Comparison of ENCODE assay signal across 8 cellular contexts in the genomic region with DNA sequence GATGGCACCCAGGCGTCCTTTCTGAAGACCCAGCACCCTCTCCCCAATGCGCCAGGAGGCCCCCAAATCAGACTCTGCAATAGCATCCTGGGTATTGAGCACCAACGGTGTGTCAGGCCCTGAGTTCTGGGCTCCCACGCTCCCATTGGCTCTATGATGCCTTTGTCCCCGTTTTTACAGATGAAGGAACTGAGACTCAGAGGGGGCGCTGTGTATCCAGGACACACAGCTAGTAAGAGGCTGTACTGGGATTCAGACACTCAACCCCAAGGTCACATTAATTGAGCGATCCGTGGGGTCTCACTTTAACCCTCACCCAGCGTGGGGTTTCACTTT. TPM values are rescaled to one million over a fixed set of nuclear protein-coding genes. Genes with fewer than 3 reads are reported as not detected.
DNase-seq lines count a peak whose midpoint lies in the region; ATAC-seq, FAIRE-seq and TF ChIP-seq lines count a peak whose summit lies in the region.

No MANE protein-coding gene starts in this region.

- no peaks in the 10 kb centered on the region for H3K27me3 ChIP-seq in mononuclear cell (ENCODE audit: insufficient read depth, low read length)

- FAIRE-seq in HTR-8/SVneo (lab: Jason Lieb, UNC), result no peak

- no peaks in the 10 kb centered on the region for H3K9me3 ChIP-seq in mononuclear cell (ENCODE audit: low read depth, low read length)

- H3K4me3 Mint-ChIP-seq in activated naive CD4-positive, alpha-beta T cell treated with anti-CD3 and anti-CD28 coated beads, Interleukin-2, amount 10 ng/mL, durations not matched to agents 7 days and 5 days, result peak overlapping the region; percentile 72

- peaks cover 33% of the 10 kb centered on the region for H3K4me1 Mint-ChIP-seq in activated naive CD4-positive, alpha-beta T cell treated with anti-CD3 and anti-CD28 coated beads, Interleukin-2, amount 10 ng/mL, durations not matched to agents 7 days and 5 days

- ATAC-seq in GM18511 (IDR thresholded peaks at IDR 0.05; ENCODE audit: unreplicated experiment), result no peak

- peaks cover 50% of the 10 kb centered on the region for H3K27me3 Mint-ChIP-seq in activated naive CD4-positive, alpha-beta T cell treated with anti-CD3 and anti-CD28 coated beads, Interleukin-2, amount 10 ng/mL, durations not matched to agents 7 days and 5 days

- peaks cover 17% of the 10 kb centered on the region for H3K4me1 ChIP-seq in mononuclear cell (ENCODE audit: insufficient read depth, low read length)

- peak overlapping the region; percentile 42 for H3K27ac Mint-ChIP-seq in activated naive CD4-positive, alpha-beta T cell treated with anti-CD3 and anti-CD28 coated beads, Interleukin-2, amount 10 ng/mL, durations not matched to agents 7 days and 5 days

- TF ChIP-seq CTCF in AG10803 (conservative IDR thresholded peaks at IDR 0.05; ENCODE audit: low read length), result 0 out of 2 replicates have a peak, but pooled peaks have one; percentile 8
- TF ChIP-seq CTCF in GM12873 (IDR thresholded peaks at IDR 0.05; ENCODE audit: insufficient read depth, low read depth, low read length, missing control alignments), result peak; percentile 12
- no peak for TF ChIP-seq CTCF in GM10248 (IDR thresholded peaks at IDR 0.05; ENCODE audit: control extremely low read depth, extremely low read depth, low read depth, missing control alignments)

- DNase-seq in AG10803 (ENCODE audit: low read depth) (no peak), NCI-H146 (lab: John Stamatoyannopoulos, UW) (no peak), HTR-8/SVneo (ENCODE audit: insufficient read length, low spot score) (no peak), GM10248 (ENCODE audit: extremely low spot score) (no peak)
- DNase-seq in activated naive CD4-positive, alpha-beta T cell treated with anti-CD3 and anti-CD28 coated beads, Interleukin-2, amount 10 ng/mL, durations not matched to agents 7 days and 5 days, result no peak

- CTCF ChIA-PET in activated naive CD4-positive, alpha-beta T cell treated with anti-CD3 and anti-CD28 coated beads, Interleukin-2, amount 10 ng/mL, durations not matched to agents 7 days and 5 days (lab: Charles Lee), result interaction anchor here (0.6 to 9.5 kb wide), 6 partner anchors 40 to 172 kb away, joined by 3 to 152 read pairs (median 3); a partner anchor contains a TSS
- CTCF ChIA-PET in GM10248 (lab: Yijun Ruan, JAX), result interaction anchor here (0.7 to 2.2 kb wide), 8 partner anchors 74 to 397 kb away, joined by 3 to 9 read pairs (median 3); a partner anchor contains a TSS

- POLR2A ChIA-PET in GM10248 (lab: Yijun Ruan, JAX), result no interaction called here

- H3K9me3 Mint-ChIP-seq in activated naive CD4-positive, alpha-beta T cell treated with anti-CD3 and anti-CD28 coated beads, Interleukin-2, amount 10 ng/mL, durations not matched to agents 7 days and 5 days, result no peaks in the 10 kb centered on the region

- no peaks in the 10 kb centered on the region for H3K36me3 Mint-ChIP-seq in activated naive CD4-positive, alpha-beta T cell treated with anti-CD3 and anti-CD28 coated beads, Interleukin-2, amount 10 ng/mL, durations not matched to agents 7 days and 5 days

- peak overlapping the region; percentile 38 for H3K4me3 ChIP-seq in AG10803 (ENCODE audit: low read length)
- H3K4me3 ChIP-seq in mononuclear cell (ENCODE audit: low read length), result peak overlapping the region; percentile 33

RNA-seq across cellular contexts. Expression of a gene that starts 42.5 kb away (rescaled TPM):
- 0.21 TPM for total RNA-seq in mononuclear cell
